Comparison of ENCODE assay signal across 24 cellular contexts in genomic region chr16:24273511-24273910, GRCh38. TPM values are rescaled to one million over a fixed set of nuclear protein-coding genes. Genes with fewer than 3 reads are reported as not detected.
A peak's percentile ranks its signal among the peaks of the same experiment; 100 is the strongest.
DNase-seq lines count a peak whose midpoint lies in the region; ATAC-seq and TF ChIP-seq lines count a peak whose summit lies in the region.
"Had no signal": no experiment of that assay in that cellular context is flagged by ENCODE, and none has a peak within 500 bp of the region (broad histone marks: within the 10 kb centered on the region; RNA-seq: fewer than 3 reads in every experiment).

No MANE protein-coding gene starts in this region.

- no peaks in the 10 kb centered on the region for H3K27me3 ChIP-seq in IMR-90 (ENCODE audit: control insufficient read depth, insufficient read depth, low read length)
- peaks cover 0 to 21% (median 0%) of the 10 kb centered on the region in 9 donors for H3K27me3 ChIP-seq in heart left ventricle
- H3K27me3 ChIP-seq: suprapubic skin had no signal

- POLR2A ChIA-PET in IMR-90 (lab: Charles Lee; ENCODE audit: unreplicated experiment): no interaction called here

- H3K36me3 ChIP-seq in IMR-90 (ENCODE audit: control insufficient read depth, insufficient read depth, low read length): no peaks in the 10 kb centered on the region
- H3K36me3 ChIP-seq in heart left ventricle: no peaks in the 10 kb centered on the region
- H3K36me3 ChIP-seq: MG63, suprapubic skin had no signal

- H3K9me3 ChIP-seq in IMR-90 (ENCODE audit: control insufficient read depth, insufficient read depth, low read length) (no peaks in the 10 kb centered on the region), heart left ventricle (peaks cover 0 to 7% (median 0%) of the 10 kb centered on the region in 12 donors)
- H3K9me3 ChIP-seq: body of pancreas, MG63 had no signal

- intact Hi-C loops in IMR-90 (cut with micrococcal nuclease) (no loop called here), heart left ventricle (cut with DNase I) (no loop called here)

- no peak overlapping the region for H3K4me2 ChIP-seq in IMR-90 (ENCODE audit: low read depth, low read length)

- H2BK120ac ChIP-seq in IMR-90 (ENCODE audit: low read depth, low read length): no peak overlapping the region

- H3K23ac ChIP-seq in IMR-90 (ENCODE audit: low read depth, low read length): no peak overlapping the region

- DNase-seq in CD1c-positive myeloid dendritic cell (ENCODE audit: extremely low spot score) (peak; percentile 77), IMR-90 (peak; percentile 17), RPMI7951 (ENCODE audit: low read depth) (peak; percentile 24), fibroblast of peridontal ligament (ENCODE audit: extremely low read depth) (peak; percentile 0), NCI-H2227 (lab: John Stamatoyannopoulos, UW; ENCODE audit: unreplicated experiment) (no peak), heart left ventricle (no peak)
- DNase-seq: activated CD4-positive, alpha-beta memory T cell treated with anti-CD3 and anti-CD28 coated beads for 36 hours; activated naive CD4-positive, alpha-beta T cell treated with anti-CD3 and anti-CD28 coated beads, Interleukin-2, amount 50 U/mL, for 16 hours; activated T-cell treated with anti-CD3 and anti-CD28 coated beads, Interleukin-2, amount 50 U/mL, for 24 hours; body of pancreas; MG63; NCI-H2081; NCI-H526; RPMI8226; stimulated activated CD4-positive, alpha-beta T cell treated with anti-CD3 and anti-CD28 coated beads, Interleukin-4, amount 100 ng/mL, for 1 hour; T-helper 1 cell had no signal

- no peak for TF ChIP-seq POLR2A in IMR-90 (IDR thresholded peaks at IDR 0.05; ENCODE audit: low read depth, low read length)
- no peak for TF ChIP-seq POLR2A in heart left ventricle (IDR thresholded peaks at IDR 0.05)
- no peak for TF ChIP-seq POLR2A in GM18505 (IDR thresholded peaks at IDR 0.05; ENCODE audit: borderline replicate concordance, extremely low read depth, insufficient read depth, insufficient read length)

- H4K8ac ChIP-seq in IMR-90 (ENCODE audit: low read depth in 2 of 2, low read length in 2 of 2): no peak overlapping the region

- CTCF ChIA-PET in IMR-90 (lab: Yijun Ruan, JAX): interaction anchor here (0.6 kb wide), 1 partner anchor 15 kb away, joined by 6 read pairs; no protein-coding TSS in a partner anchor

- no peak overlapping the region for H3K4ac ChIP-seq in IMR-90 (ENCODE audit: low read depth, low read length)

- no TSS peak for BruUV-seq in IMR-90 (replicated peaks; lab: Mats Ljungman, UMichigan)

- no CpG with 5 or more reads among the region's 3 CpGs for WGBS in IMR-90 (ENCODE audit: extremely low coverage in 2 of 2, insufficient read length in 1 of 2), 2 experiments
- WGBS in heart left ventricle, 4 donors: 83 to 88% (median 84%) methylated on average over 3 of the region's 3 CpGs

- H3K9ac ChIP-seq in IMR-90 (ENCODE audit: low read depth, low read length): no peak overlapping the region

- H3K9me1 ChIP-seq in IMR-90 (ENCODE audit: insufficient read depth, low read length): no peaks in the 10 kb centered on the region

- H2BK15ac ChIP-seq in IMR-90 (ENCODE audit: low read depth, low read length): no peak overlapping the region

- H2BK20ac ChIP-seq in IMR-90 (ENCODE audit: low read depth, low read length): no peak overlapping the region

- H3K4me1 ChIP-seq in IMR-90 (ENCODE audit: control insufficient read depth, insufficient read depth, low read length): no peaks in the 10 kb centered on the region
- no peaks in the 10 kb centered on the region for H3K4me1 ChIP-seq in heart left ventricle
- H3K4me1 ChIP-seq: body of pancreas, suprapubic skin had no signal

- H2BK5ac ChIP-seq in IMR-90 (ENCODE audit: low read depth, low read length, poor library complexity, severe bottlenecking): no peak overlapping the region

- no peak overlapping the region for H3K56ac ChIP-seq in IMR-90 (ENCODE audit: extremely low read depth, insufficient read depth, low read length)

- H2AFZ ChIP-seq in IMR-90 (replicated peaks; ENCODE audit: low read length, poor library complexity): no peak overlapping the region

- H4K5ac ChIP-seq in IMR-90 (ENCODE audit: low read depth, low read length): no peak overlapping the region

- no peak for TF ChIP-seq RAD21 in IMR-90 (IDR thresholded peaks at IDR 0.05; ENCODE audit: low read length)

- dilution Hi-C loops in IMR-90 (cut with HindIII; ENCODE audit: low sequenced_read_pairs, unreplicated experiment): no loop called here

- H3K4me3 ChIP-seq in IMR-90 (ENCODE audit: insufficient read depth, low read depth, low read length) (no peak overlapping the region), heart left ventricle (no peak overlapping the region)
- H3K4me3 ChIP-seq: body of pancreas, MG63, suprapubic skin had no signal

- no peak overlapping the region for H4K91ac ChIP-seq in IMR-90 (ENCODE audit: insufficient read depth, low read depth, low read length)

- H3K18ac ChIP-seq in IMR-90 (ENCODE audit: low read depth, low read length): no peak overlapping the region

- H3K79me1 ChIP-seq in IMR-90 (ENCODE audit: low read depth in 1 of 2, low read length in 2 of 2): no peaks in the 10 kb centered on the region

- H2AK5ac ChIP-seq in IMR-90 (ENCODE audit: low read depth, low read length): no peak overlapping the region

- H3K27ac ChIP-seq in IMR-90 (ENCODE audit: insufficient read depth, low read length) (no peak overlapping the region), heart left ventricle (no peak overlapping the region)
- H3K27ac ChIP-seq: body of pancreas, suprapubic skin, VCaP had no signal

- in situ Hi-C loops in IMR-90 (cut with MboI; ENCODE audit: low sequenced_read_pairs): no loop called here

- TF ChIP-seq CTCF in IMR-90 (conservative IDR thresholded peaks at IDR 0.05; ENCODE audit: low read depth, low read length) (no peak), heart left ventricle (IDR thresholded peaks at IDR 0.05) (no peak)

- no peak overlapping the region for H2AK9ac ChIP-seq in IMR-90 (replicated peaks; ENCODE audit: low read depth, low read length, poor library complexity)

- no peak for ATAC-seq in IMR-90 (ENCODE audit: low read depth)
- no peak for ATAC-seq in heart left ventricle
- ATAC-seq in GM18873 (IDR thresholded peaks at IDR 0.05; ENCODE audit: low FRiP score, unreplicated experiment): no peak
- ATAC-seq in GM18505 (IDR thresholded peaks at IDR 0.05; ENCODE audit: unreplicated experiment): no peak
- ATAC-seq: body of pancreas had no signal

- no peak overlapping the region for H3K14ac ChIP-seq in IMR-90 (replicated peaks; ENCODE audit: low read depth, low read length)

- H4K20me1 ChIP-seq in IMR-90 (ENCODE audit: insufficient read depth, low read length): no peaks in the 10 kb centered on the region

TF ChIP-seq in IMR-90, 13 proteins besides CTCF, POLR2A, EP300 and RAD21:
- TF ChIP-seq MAZ (IDR thresholded peaks at IDR 0.05; ENCODE audit: borderline replicate concordance, low read depth, low read length) (no peak), RFX5 (IDR thresholded peaks at IDR 0.05; ENCODE audit: low read depth, low read length) (no peak), BHLHE40 (IDR thresholded peaks at IDR 0.05; ENCODE audit: low read depth, low read length) (no peak), USF2 (IDR thresholded peaks at IDR 0.05; ENCODE audit: low read depth, low read length) (no peak), RCOR1 (IDR thresholded peaks at IDR 0.05; ENCODE audit: insufficient replicate concordance, low read length) (no peak), FOS (IDR thresholded peaks at IDR 0.05; ENCODE audit: low read depth, low read length) (0 out of 2 replicates have a peak, but pooled peaks have one; percentile 18), MXI1 (IDR thresholded peaks at IDR 0.05; ENCODE audit: borderline replicate concordance, low read depth, low read length) (no peak), NFE2L2 (IDR thresholded peaks at IDR 0.05; ENCODE audit: low read depth, low read length) (no peak), SMC3 (IDR thresholded peaks at IDR 0.05; ENCODE audit: low read depth, low read length) (no peak), CEBPB (IDR thresholded peaks at IDR 0.05; ENCODE audit: low read depth, low read length) (peak; percentile 77), CHD1 (IDR thresholded peaks at IDR 0.05; ENCODE audit: low read depth, low read length) (no peak), MAFK (IDR thresholded peaks at IDR 0.05; ENCODE audit: low read depth, low read length) (no peak), ELK1 (IDR thresholded peaks at IDR 0.05; ENCODE audit: borderline replicate concordance, low read depth, low read length) (no peak)

RNA-seq across cellular contexts. Expression of gene CACNG3, which starts 17.4 kb away (rescaled TPM):
- not detected in 2 replicates for total RNA-seq in IMR-90 (2012; rRNA removed)
- polyA plus RNA-seq in IMR-90 (2012; rRNA removed): not detected in 2 replicates
- polyA plus RNA-seq in IMR-90 (2012; cell fraction: cytosol; rRNA removed): not detected in 2 replicates
- not detected in 2 replicates for polyA plus RNA-seq in IMR-90 (2012; cell fraction: nucleus; rRNA removed; ENCODE audit: low replicate concordance)
- total RNA-seq in RPMI7951 (2014; rRNA removed; shearing (Covaris generic)): not detected in 2 replicates
- not detected for total RNA-seq in heart left ventricle
- not detected for polyA plus RNA-seq in heart left ventricle
- total RNA-seq: activated CD4-positive, alpha-beta memory T cell treated with anti-CD3 and anti-CD28 coated beads for 36 hours; body of pancreas; glomerular endothelial cell; liver; osteoblast; skeletal muscle tissue; suprapubic skin had no signal
- polyA plus RNA-seq: liver had no signal

Comparison
In these comparisons a context has a peak if more than half of its experiments do, and no peak if none do; other contexts are left out.
1. DNase-seq: peak in CD1c-positive myeloid dendritic cell (single experiment), IMR-90 (single experiment), RPMI7951 (single experiment) and fibroblast of peridontal ligament (single experiment); none in NCI-H2227 (single experiment) and heart left ventricle (0 of 5).